Comparison of ENCODE assay signal across 14 cellular contexts in genomic region chr2:231684314-231685223, GRCh38. TPM values are rescaled to one million over a fixed set of nuclear protein-coding genes. Genes with fewer than 3 reads are reported as not detected.
A peak's percentile ranks its signal among the peaks of the same experiment; 100 is the strongest.
DNase-seq lines count a peak whose midpoint lies in the region; ATAC-seq and TF ChIP-seq lines count a peak whose summit lies in the region.
"Had no signal": no experiment of that assay in that cellular context is flagged by ENCODE, and none has a peak within 500 bp of the region (broad histone marks: within the 10 kb centered on the region; RNA-seq: fewer than 3 reads in every experiment).

No MANE protein-coding gene starts in this region.

- 75 to 85% methylated on average over 22 of the region's 22 CpGs for WGBS in sigmoid colon, 2 donors

- peaks cover 78% of the 10 kb centered on the region for H3K4me1 ChIP-seq in Karpas-422 (ENCODE audit: low read length)
- peaks cover 0 to 25% (median 15%) of the 10 kb centered on the region in 4 donors for H3K4me1 ChIP-seq in sigmoid colon

- peak overlapping the region; percentile 97 for H3K9ac ChIP-seq in Karpas-422 (ENCODE audit: low read length)

- ATAC-seq in HG03175 (IDR thresholded peaks at IDR 0.05; ENCODE audit: unreplicated experiment) (no peak), esophagus mucosa (no peak)
- ATAC-seq: left lung had no signal

- TF ChIP-seq CTCF in sigmoid colon (IDR thresholded peaks at IDR 0.05) = no peak

- no peaks in the 10 kb centered on the region for H3K36me3 ChIP-seq in Karpas-422 (ENCODE audit: insufficient read depth, low read length)
- no peaks in the 10 kb centered on the region for H3K36me3 ChIP-seq in sigmoid colon
- H3K36me3 ChIP-seq: ascending aorta, left lung had no signal

- H3K4me3 ChIP-seq in Karpas-422 (ENCODE audit: low read length) (peak overlapping the region; percentile 76), sigmoid colon (no peak overlapping the region)
- H3K4me3 ChIP-seq: ascending aorta, left lung had no signal

- H3K27ac ChIP-seq in Karpas-422 (ENCODE audit: low read length) = peak overlapping the region; percentile 97
- H3K27ac ChIP-seq in sigmoid colon = no peak overlapping the region
- H3K27ac ChIP-seq: ascending aorta, left lung had no signal

- H3K9me3 ChIP-seq in Karpas-422 (ENCODE audit: low read length) (no peaks in the 10 kb centered on the region), sigmoid colon (no peaks in the 10 kb centered on the region)
- H3K9me3 ChIP-seq: ascending aorta, left lung had no signal

- H3K27me3 ChIP-seq in Karpas-422 (ENCODE audit: low read length) (no peaks in the 10 kb centered on the region), sigmoid colon (no peaks in the 10 kb centered on the region)
- H3K27me3 ChIP-seq: ascending aorta had no signal

- peak overlapping the region; percentile 100 for H3K4me2 ChIP-seq in Karpas-422 (ENCODE audit: low read depth, low read length, poor library complexity, severe bottlenecking)

- no peaks in the 10 kb centered on the region for H4K20me1 ChIP-seq in Karpas-422 (ENCODE audit: insufficient read depth, low read depth, low read length)

- no peaks in the 10 kb centered on the region for H3K9me2 ChIP-seq in Karpas-422 (replicated peaks; ENCODE audit: insufficient read depth, low read length)

- TF ChIP-seq EP300 in sigmoid colon (IDR thresholded peaks at IDR 0.05) = no peak

- peak; percentile 92 for DNase-seq in Karpas-422
- DNase-seq in NCI-H524 treated with DMSO at 0.1 percent for 48 hours (lab: John Stamatoyannopoulos, UW) = peak; percentile 13
- peak; percentile 90 for DNase-seq in globus pallidus (ENCODE audit: low spot score)
- peak; percentile 52 for DNase-seq in sigmoid colon
- DNase-seq in SK-N-DZ (ENCODE audit: low spot score) = no peak
- no peak for DNase-seq in stimulated activated CD4-positive, alpha-beta T cell treated with anti-CD3 and anti-CD28 coated beads, Interleukin-2, amount 100 ng/mL, for 48 hours
- DNase-seq: HCEC 1CT, left lung, NCI-H226, retina, T-helper 1 cell had no signal

- intact Hi-C loops in sigmoid colon (cut with DNase I) = loop anchor here (10.0 kb wide), 1 partner anchor 100 kb away; the partner anchor contains the start of genes COPS7B and PDE6D

- peaks cover 33% of the 10 kb centered on the region for H3K79me2 ChIP-seq in Karpas-422 (ENCODE audit: low read length)

- H2AFZ ChIP-seq in Karpas-422 (ENCODE audit: low read length) = no peak overlapping the region

- TF ChIP-seq POLR2A in sigmoid colon (IDR thresholded peaks at IDR 0.05) = no peak

RNA-seq across cellular contexts. Expression of gene PTMA, which starts 23.8 kb away (rescaled TPM):
- 1,532 and 1,657 TPM in 2 replicates for total RNA-seq in Karpas-422 (2014; rRNA removed; shearing (Covaris generic); ENCODE audit: low replicate concordance)
- total RNA-seq in sigmoid colon = 1,000 to 10,000 TPM in 2 of 4 donors, 100 to 1,000 TPM in 2; 807 to 1,142 (median 1,007) TPM
- polyA plus RNA-seq in sigmoid colon = 1,000 to 10,000 TPM; 1,787 to 2,683 (median 1,800) TPM
- 2,656 and 2,739 TPM in 2 replicates for polyA plus RNA-seq in SK-N-DZ (2014; cell fraction: cytosol; rRNA removed)
- 1,394 and 1,766 TPM in 2 replicates for polyA plus RNA-seq in SK-N-DZ (2014; cell fraction: nucleus; rRNA removed)
- 924 TPM for total RNA-seq in esophagus mucosa

Comparison
In these comparisons a context has a peak if more than half of its experiments do, and no peak if none do; other contexts are left out.
1. DNase-seq: peak in Karpas-422 (single experiment), NCI-H524 treated with DMSO at 0.1 percent for 48 hours (single experiment), globus pallidus (single experiment) and sigmoid colon (single experiment); none in SK-N-DZ (single experiment) and stimulated activated CD4-positive, alpha-beta T cell treated with anti-CD3 and anti-CD28 coated beads, Interleukin-2, amount 100 ng/mL, for 48 hours (0 of 2).